In genomic region chr6:24666616-24667377, GRCh38 we compare ENCODE assay signal across 1 cellular context.
TF ChIP-seq lines count a peak whose summit lies in the region.

Gene ACOT13, plus strand, starts transcription at chr6:24667077. Its CDS starts 187 bp downstream, at chr6:24667264.
Gene TDP2, minus strand, starts transcription at chr6:24666899. Its CDS starts 37 bp downstream, at chr6:24666862.

TF ChIP-seq in HepG2, 621 proteins besides CTCF, POLR2A, EP300 and RAD21 (continued from another document and continues in another):
- TF ChIP-seq TCF7L2 (IDR thresholded peaks at IDR 0.05; ENCODE audit: low read depth, low read length) = no peak
- peak; percentile 44 for TF ChIP-seq BCL6 (CRISPR knock-in tag; IDR thresholded peaks at IDR 0.05)
- no peak for TF ChIP-seq FOXK2 (IDR thresholded peaks at IDR 0.05)
- peak; percentile 96; the same call in 1 of the 2 replicates for TF ChIP-seq FIP1L1 (IDR thresholded peaks at IDR 0.05; ENCODE audit: borderline replicate concordance, insufficient read depth, low read depth, low read length)
- TF ChIP-seq ZNF775 (CRISPR knock-in tag; IDR thresholded peaks at IDR 0.05; ENCODE audit: borderline replicate concordance) = no peak; the same call in 1 of the 2 replicates
- TF ChIP-seq ZNF614 (CRISPR knock-in tag; IDR thresholded peaks at IDR 0.05; ENCODE audit: borderline replicate concordance) = peak; percentile 97
- no peak; the same call in 1 of the 2 replicates for TF ChIP-seq ZNF30 (CRISPR knock-in tag; IDR thresholded peaks at IDR 0.05)
- TF ChIP-seq ZNF619 (CRISPR knock-in tag; IDR thresholded peaks at IDR 0.05) = peak; percentile 65; the same call in 1 of the 2 replicates
- peak; percentile 73 for TF ChIP-seq ZNF770 (CRISPR knock-in tag; IDR thresholded peaks at IDR 0.05)
- TF ChIP-seq ZNF549 (CRISPR knock-in tag; IDR thresholded peaks at IDR 0.05) = peak; percentile 94
- TF ChIP-seq ZNF567 (CRISPR knock-in tag; IDR thresholded peaks at IDR 0.05; ENCODE audit: borderline replicate concordance) = no peak; the same call in none of the 2 replicates
- no peak for TF ChIP-seq TBP (CRISPR knock-in tag; IDR thresholded peaks at IDR 0.05)
- no peak for TF ChIP-seq ATF5 (CRISPR knock-in tag; IDR thresholded peaks at IDR 0.05; ENCODE audit: low read depth)
- no peak for TF ChIP-seq ZNF280D (CRISPR knock-in tag; IDR thresholded peaks at IDR 0.05)
- TF ChIP-seq ZNF562 (CRISPR knock-in tag; IDR thresholded peaks at IDR 0.05; ENCODE audit: borderline replicate concordance) = no peak
- TF ChIP-seq PBX2 (CRISPR knock-in tag; IDR thresholded peaks at IDR 0.05) = no peak
- TF ChIP-seq ISL2 (CRISPR knock-in tag; IDR thresholded peaks at IDR 0.05) = peak; percentile 51; the same call in 1 of the 2 replicates
- no peak for TF ChIP-seq SSRP1 (CRISPR knock-in tag; IDR thresholded peaks at IDR 0.05)
- no peak for TF ChIP-seq GPBP1L1 (CRISPR knock-in tag; IDR thresholded peaks at IDR 0.05)
- no peak for TF ChIP-seq SMARCE1 (IDR thresholded peaks at IDR 0.05; ENCODE audit: borderline replicate concordance)
- TF ChIP-seq ZNF296 (CRISPR knock-in tag; conservative IDR thresholded peaks at IDR 0.05) = no peak; the same call in 1 of the 2 replicates
- peak; percentile 63 for TF ChIP-seq HCFC1 (IDR thresholded peaks at IDR 0.05; ENCODE audit: low read depth, low read length)
- peak; percentile 88 for TF ChIP-seq ZNF691 (CRISPR knock-in tag; IDR thresholded peaks at IDR 0.05; ENCODE audit: borderline replicate concordance, low read depth)
- TF ChIP-seq ARID5B (CRISPR knock-in tag; IDR thresholded peaks at IDR 0.05) = peak; percentile 68; the same call in 1 of the 2 replicates
- no peak; the same call in none of the 2 replicates for TF ChIP-seq ELF4 (CRISPR knock-in tag; IDR thresholded peaks at IDR 0.05; ENCODE audit: borderline replicate concordance)
- TF ChIP-seq HMGXB3 (CRISPR knock-in tag; IDR thresholded peaks at IDR 0.05; ENCODE audit: borderline replicate concordance) = peak; percentile 90
- peak; percentile 92 for TF ChIP-seq ZSCAN31 (CRISPR knock-in tag; IDR thresholded peaks at IDR 0.05; ENCODE audit: low read depth)
- no peak for TF ChIP-seq TBL1XR1 (IDR thresholded peaks at IDR 0.05; ENCODE audit: borderline replicate concordance, low read length, partially characterized antibody)
- TF ChIP-seq TERF1 (CRISPR knock-in tag; IDR thresholded peaks at IDR 0.05) = no peak
- peak; percentile 74 for TF ChIP-seq CREB1 (IDR thresholded peaks at IDR 0.05)
- peak; percentile 72 for TF ChIP-seq CREB1 (CRISPR knock-in tag; IDR thresholded peaks at IDR 0.05)
- no peak for TF ChIP-seq ZNF7 (CRISPR knock-in tag; IDR thresholded peaks at IDR 0.05)
- peak; percentile 95 to 97 for TF ChIP-seq HMGXB4 (CRISPR knock-in tag; IDR thresholded peaks at IDR 0.05; ENCODE audit: borderline replicate concordance in 1 of 2, low read depth in 1 of 2)
- TF ChIP-seq ZNF557 (CRISPR knock-in tag; IDR thresholded peaks at IDR 0.05) = peak; percentile 88; the same call in 1 of the 2 replicates
- no peak for TF ChIP-seq SNRNP70 (IDR thresholded peaks at IDR 0.05; ENCODE audit: low read depth, low read length)
- TF ChIP-seq ZNF674 (CRISPR knock-in tag; IDR thresholded peaks at IDR 0.05; ENCODE audit: low read depth) = peak; percentile 94; the same call in 1 of the 2 replicates
- TF ChIP-seq NFKBIZ (CRISPR knock-in tag; IDR thresholded peaks at IDR 0.05) = peak; percentile 89; the same call in 1 of the 2 replicates
- no peak for TF ChIP-seq ZNF17 (CRISPR knock-in tag; IDR thresholded peaks at IDR 0.05)
- no peak for TF ChIP-seq PRPF4 (IDR thresholded peaks at IDR 0.05; ENCODE audit: low read depth, low read length, poor library complexity, severe bottlenecking)
- peak; percentile 61 for TF ChIP-seq TEAD3 (CRISPR knock-in tag; optimal IDR thresholded peaks at IDR 0.05; ENCODE audit: borderline replicate concordance)
